In the genomic region with DNA sequence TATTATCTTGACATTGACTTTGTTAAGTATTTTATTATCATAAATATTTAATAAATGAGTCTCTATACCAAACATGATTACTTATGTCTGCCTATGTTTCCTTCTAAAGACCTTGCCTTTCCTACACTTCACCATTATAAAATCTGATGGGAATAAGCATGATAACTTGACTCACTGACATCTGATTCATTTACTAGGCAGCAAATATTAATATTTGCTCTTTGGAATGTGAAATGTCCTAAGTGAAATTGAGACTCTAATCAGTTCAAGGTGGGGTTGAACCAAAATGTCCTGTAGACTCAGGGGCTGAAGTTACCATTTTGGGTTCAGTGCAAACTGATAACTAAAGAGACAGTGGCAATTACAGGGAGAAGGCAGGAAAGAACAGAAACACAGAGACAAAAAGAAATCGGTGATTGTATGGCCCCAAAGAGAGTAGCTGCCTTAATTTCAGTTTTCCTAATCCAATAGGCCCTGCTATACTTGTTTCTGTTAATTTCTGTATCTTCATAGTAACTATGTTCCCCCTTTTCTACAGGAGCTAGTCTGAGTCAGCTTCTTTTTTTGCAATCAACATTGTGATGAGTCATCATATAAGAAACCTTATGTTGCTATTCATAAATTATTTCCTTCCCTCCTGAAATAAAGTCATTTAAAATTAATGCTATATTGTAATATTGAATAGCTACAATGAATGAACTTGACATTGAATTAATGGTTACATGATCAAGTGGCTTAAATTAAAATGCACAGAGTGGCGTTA, we compare ENCODE assay signal across 11 cellular contexts.
DNase-seq lines count a peak whose midpoint lies in the region; ATAC-seq and TF ChIP-seq lines count a peak whose summit lies in the region.
"Had no signal": no experiment of that assay in that cellular context is flagged by ENCODE, and none has a peak within 500 bp of the region (broad histone marks: within the 10 kb centered on the region; RNA-seq: fewer than 3 reads in every experiment).

No MANE protein-coding gene starts in this region.

- no peaks in the 10 kb centered on the region for H3K36me3 ChIP-seq in breast epithelium
- H3K36me3 ChIP-seq in RWPE2 (ENCODE audit: low read depth): no peaks in the 10 kb centered on the region
- H3K36me3 ChIP-seq: heart right ventricle, right lobe of liver had no signal

- TF ChIP-seq CTCF in MCF 10A (IDR thresholded peaks at IDR 0.05; ENCODE audit: unreplicated experiment): no peak
- no peak for TF ChIP-seq CTCF in breast epithelium (IDR thresholded peaks at IDR 0.05)
- TF ChIP-seq CTCF in RWPE2 (IDR thresholded peaks at IDR 0.05; ENCODE audit: poor library complexity, severe bottlenecking): no peak

- H3K27me3 ChIP-seq in breast epithelium: no peaks in the 10 kb centered on the region
- H3K27me3 ChIP-seq in RWPE2 (ENCODE audit: insufficient read depth, poor library complexity, severe bottlenecking): no peaks in the 10 kb centered on the region
- H3K27me3 ChIP-seq: heart right ventricle, right lobe of liver had no signal

- no TSS peak for BruUV-seq in MCF 10A (replicated peaks; lab: Mats Ljungman, UMichigan)

- H3K4me3 Mint-ChIP-seq in MCF 10A (ENCODE audit: unreplicated experiment): no peak overlapping the region
- H3K4me3 Mint-ChIP-seq: type B pancreatic cell had no signal

- H3K36me3 Mint-ChIP-seq in MCF 10A (ENCODE audit: insufficient read depth, unreplicated experiment): peaks cover 14% of the 10 kb centered on the region

- peaks cover 30% of the 10 kb centered on the region for H3K4me1 Mint-ChIP-seq in MCF 10A (ENCODE audit: insufficient read depth, unreplicated experiment)

- H3K4me1 ChIP-seq in breast epithelium: no peaks in the 10 kb centered on the region
- peaks cover 33% of the 10 kb centered on the region for H3K4me1 ChIP-seq in RWPE2 (ENCODE audit: insufficient read depth, poor library complexity, severe bottlenecking)

- no peak for TF ChIP-seq POLR2A in breast epithelium (IDR thresholded peaks at IDR 0.05)

- H3K4me3 ChIP-seq in breast epithelium (no peak overlapping the region), RWPE2 (ENCODE audit: severe bottlenecking) (no peak overlapping the region)
- H3K4me3 ChIP-seq: heart right ventricle, right lobe of liver had no signal

- ATAC-seq in RWPE2 (ENCODE audit: low read depth): peak; percentile 69
- ATAC-seq in HG03460 (IDR thresholded peaks at IDR 0.05; ENCODE audit: unreplicated experiment): no peak
- ATAC-seq: heart right ventricle had no signal

- H3K9me3 Mint-ChIP-seq in MCF 10A (ENCODE audit: unreplicated experiment): no peaks in the 10 kb centered on the region
- H3K9me3 Mint-ChIP-seq: type B pancreatic cell had no signal

- CTCF ChIA-PET in MCF 10A (lab: Yijun Ruan, JAX): interaction anchor here (1.2 kb wide), 1 partner anchor 65 kb away, joined by 3 read pairs; no protein-coding TSS in a partner anchor

- no peaks in the 10 kb centered on the region for H3K27me3 Mint-ChIP-seq in MCF 10A (ENCODE audit: insufficient read depth, unreplicated experiment)
- H3K27me3 Mint-ChIP-seq: type B pancreatic cell had no signal

- intact Hi-C loops in MCF 10A (cut with micrococcal nuclease): no loop called here
- intact Hi-C loops in breast epithelium (cut with DNase I; ENCODE audit: low total_unique reads): no loop called here

- H3K27ac ChIP-seq in breast epithelium (no peak overlapping the region), RWPE2 (ENCODE audit: poor library complexity, severe bottlenecking) (peak overlapping the region; percentile 58)
- H3K27ac ChIP-seq: heart right ventricle, right lobe of liver had no signal

- DNase-seq in MCF 10A (ENCODE audit: unreplicated experiment) (peak; percentile 57), breast epithelium (ENCODE audit: low spot score in 2 of 2) (no peak), RWPE2 (ENCODE audit: low spot score) (no peak), fibroblast of peridontal ligament (ENCODE audit: extremely low read depth) (peak; percentile 46), GOT3 (lab: John Stamatoyannopoulos, UW) (no peak), iPS-NIHi11 (ENCODE audit: low spot score) (no peak)
- no peak for DNase-seq in activated CD4-positive, alpha-beta T cell treated with anti-CD3 and anti-CD28 coated beads for 1 hour
- DNase-seq: heart right ventricle, right lobe of liver had no signal

- POLR2A ChIA-PET in MCF 10A (lab: Yijun Ruan, JAX): interaction anchor here (0.7 to 1.4 kb wide), 9 partner anchors 13 to 196 kb away, joined by 3 to 6 read pairs (median 3); no protein-coding TSS in a partner anchor

- peak overlapping the region; percentile 32 for H3K27ac Mint-ChIP-seq in MCF 10A (ENCODE audit: low read depth, unreplicated experiment)
- H3K27ac Mint-ChIP-seq: type B pancreatic cell had no signal

- no peaks in the 10 kb centered on the region for H3K9me3 ChIP-seq in breast epithelium
- no peaks in the 10 kb centered on the region for H3K9me3 ChIP-seq in RWPE2 (ENCODE audit: severe bottlenecking)
- H3K9me3 ChIP-seq: heart right ventricle, right lobe of liver had no signal

Comparison
In these comparisons a context has a peak if more than half of its experiments do, and no peak if none do; other contexts are left out.
1. DNase-seq: peak in MCF 10A (single experiment) and fibroblast of peridontal ligament (single experiment); none in breast epithelium (0 of 2), RWPE2 (single experiment), GOT3 (single experiment), iPS-NIHi11 (single experiment) and activated CD4-positive, alpha-beta T cell treated with anti-CD3 and anti-CD28 coated beads for 1 hour (single experiment).